Comparison of ENCODE assay signal across 10 cellular contexts in the genomic region with DNA sequence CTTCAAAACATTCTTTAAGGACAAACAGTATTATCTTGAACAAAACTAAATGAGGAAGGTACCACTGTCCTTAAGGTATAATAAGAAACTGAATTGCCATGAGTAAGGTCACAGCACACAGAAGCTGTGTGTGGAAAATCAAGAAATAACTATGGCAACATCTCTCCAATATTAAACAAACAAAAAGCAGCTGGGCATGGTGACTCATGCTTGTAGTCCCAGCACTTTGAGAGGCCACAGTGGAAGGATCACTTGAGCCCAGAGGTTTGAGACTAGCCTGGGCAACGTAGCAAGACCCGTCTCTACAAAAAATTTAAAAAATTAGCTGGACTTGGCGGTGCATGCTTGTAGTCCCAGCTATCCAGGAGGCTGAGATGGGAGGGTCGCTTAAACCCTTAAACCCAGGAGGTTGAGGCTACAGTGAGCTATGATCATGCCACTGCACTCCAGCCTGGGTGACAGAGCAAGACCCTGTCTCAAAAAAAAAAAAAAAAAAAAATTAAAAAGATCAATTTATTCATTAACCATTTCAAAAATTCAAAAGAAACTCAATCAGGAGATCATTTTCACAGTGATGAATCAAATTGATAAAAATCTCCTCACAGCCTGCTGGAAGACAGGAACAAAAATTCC.
DNase-seq lines count a peak whose midpoint lies in the region; ATAC-seq and TF ChIP-seq lines count a peak whose summit lies in the region.
"Had no signal": no experiment of that assay in that cellular context is flagged by ENCODE, and none has a peak within 500 bp of the region (broad histone marks: within the 10 kb centered on the region; RNA-seq: fewer than 3 reads in every experiment).

No MANE protein-coding gene starts in this region.

- POLR2A ChIA-PET in PC-3 (lab: Charles Lee; ENCODE audit: unreplicated experiment) = no interaction called here

- H3K9me2 ChIP-seq in PC-3 (replicated peaks; ENCODE audit: low read length) = no peaks in the 10 kb centered on the region

- no peak overlapping the region for H3K9ac ChIP-seq in PC-3 (ENCODE audit: low read length)

- intact Hi-C loops in PC-3 (cut with micrococcal nuclease) = loop anchor here (10.0 kb wide), 1 partner anchor 165 kb away; no protein-coding TSS in a partner anchor

- no peaks in the 10 kb centered on the region for H3K9me3 Mint-ChIP-seq in osteocyte (ENCODE audit: unreplicated experiment)
- H3K9me3 Mint-ChIP-seq in activated T-helper 17 cell treated with anti-CD3 and anti-CD28 coated beads, Interleukin-2, amount 50 U/mL, for 72 hours = no peaks in the 10 kb centered on the region
- H3K9me3 Mint-ChIP-seq: activated T-helper 1 cell treated with anti-CD3 and anti-CD28 coated beads, Interleukin-12 subunit alpha, Interleukin-12 subunit beta, Interleukin-2, Interleukin-4 antibody, amounts not matched to agents 30 ng/mL and 10 ng/mL and 1 ng/mL, durations not matched to agents 14 hours and 24 hours and 36 hours had no signal

- no peak overlapping the region for H2AFZ ChIP-seq in PC-3 (ENCODE audit: low read length)

- no peaks in the 10 kb centered on the region for H3K36me3 Mint-ChIP-seq in osteocyte (ENCODE audit: unreplicated experiment)
- no peaks in the 10 kb centered on the region for H3K36me3 Mint-ChIP-seq in activated T-helper 17 cell treated with anti-CD3 and anti-CD28 coated beads, Interleukin-2, amount 50 U/mL, for 72 hours (ENCODE audit: low read depth)

- H3K4me3 ChIP-seq in PC-3 (ENCODE audit: low read length) = no peak overlapping the region

- H3K4me1 ChIP-seq in PC-3 (ENCODE audit: insufficient read depth, low read length) = peaks cover 12% of the 10 kb centered on the region

- peak; percentile 87 for ATAC-seq in PC-3
- no peak for ATAC-seq in GM19324 (IDR thresholded peaks at IDR 0.05; ENCODE audit: low FRiP score, unreplicated experiment)
- no peak for ATAC-seq in activated T-helper 17 cell treated with anti-CD3 and anti-CD28 coated beads, Interleukin-2, amount 50 U/mL, for 72 hours (replicated peaks)

- no peak for TF ChIP-seq POLR2A in erythroblast (IDR thresholded peaks at IDR 0.05; ENCODE audit: low read length)

- DNase-seq in ELR (ENCODE audit: low read depth) (peak; percentile 87), PC-3 (peak; percentile 79), erythroblast (lab: John Stamatoyannopoulos, UW) (peak; percentile 13), osteocyte (ENCODE audit: extremely low spot score, unreplicated experiment) (no peak), NCI-H82 treated with DMSO at 0.1 percent for 48 hours (lab: John Stamatoyannopoulos, UW; ENCODE audit: unreplicated experiment) (no peak), hypothalamus (lab: John Stamatoyannopoulos, UW) (no peak)
- DNase-seq: NCI-H82 had no signal

- TF ChIP-seq CTCF in PC-3 (conservative IDR thresholded peaks at IDR 0.05; ENCODE audit: low read depth, low read length) (no peak), osteocyte (IDR thresholded peaks at IDR 0.05) (no peak)

- H3K27me3 Mint-ChIP-seq in osteocyte (ENCODE audit: unreplicated experiment) = no peaks in the 10 kb centered on the region
- H3K27me3 Mint-ChIP-seq in activated T-helper 17 cell treated with anti-CD3 and anti-CD28 coated beads, Interleukin-2, amount 50 U/mL, for 72 hours = no peaks in the 10 kb centered on the region

- peaks cover 28% of the 10 kb centered on the region for H3K4me1 Mint-ChIP-seq in osteocyte (ENCODE audit: unreplicated experiment)
- H3K4me1 Mint-ChIP-seq in activated T-helper 17 cell treated with anti-CD3 and anti-CD28 coated beads, Interleukin-2, amount 50 U/mL, for 72 hours = no peaks in the 10 kb centered on the region

- no peak overlapping the region for H3K4me3 Mint-ChIP-seq in osteocyte (ENCODE audit: unreplicated experiment)
- H3K4me3 Mint-ChIP-seq in activated T-helper 17 cell treated with anti-CD3 and anti-CD28 coated beads, Interleukin-2, amount 50 U/mL, for 72 hours = no peak overlapping the region
- H3K4me3 Mint-ChIP-seq: activated T-helper 1 cell treated with anti-CD3 and anti-CD28 coated beads, Interleukin-12 subunit alpha, Interleukin-12 subunit beta, Interleukin-2, Interleukin-4 antibody, amounts not matched to agents 30 ng/mL and 10 ng/mL and 1 ng/mL, durations not matched to agents 14 hours and 24 hours and 36 hours had no signal

- CTCF ChIA-PET in PC-3 (lab: Charles Lee) = interaction anchor here (0.5 kb wide), 1 partner anchor 122 kb away, joined by 3 read pairs; no protein-coding TSS in a partner anchor

- no peaks in the 10 kb centered on the region for H3K27me3 ChIP-seq in PC-3 (ENCODE audit: low read length)

- no peaks in the 10 kb centered on the region for H3K79me2 ChIP-seq in PC-3 (ENCODE audit: low read length)

- no peaks in the 10 kb centered on the region for H3F3A ChIP-seq in PC-3 (ENCODE audit: low read length, unreplicated experiment)

- no peaks in the 10 kb centered on the region for H4K20me1 ChIP-seq in PC-3 (ENCODE audit: low read length)

- H3K9me3 ChIP-seq in PC-3 (ENCODE audit: low read length) = no peaks in the 10 kb centered on the region

- H3K27ac Mint-ChIP-seq in osteocyte (ENCODE audit: unreplicated experiment) = peak overlapping the region; percentile 97
- H3K27ac Mint-ChIP-seq in activated T-helper 17 cell treated with anti-CD3 and anti-CD28 coated beads, Interleukin-2, amount 50 U/mL, for 72 hours = no peak overlapping the region
- H3K27ac Mint-ChIP-seq: activated T-helper 1 cell treated with anti-CD3 and anti-CD28 coated beads, Interleukin-12 subunit alpha, Interleukin-12 subunit beta, Interleukin-2, Interleukin-4 antibody, amounts not matched to agents 30 ng/mL and 10 ng/mL and 1 ng/mL, durations not matched to agents 14 hours and 24 hours and 36 hours had no signal

- H3K36me3 ChIP-seq in PC-3 (ENCODE audit: low read depth, low read length) = no peaks in the 10 kb centered on the region

- no TSS peak for BruUV-seq in PC-3 (replicated peaks; lab: Mats Ljungman, UMichigan)

- 0 out of 2 replicates have a peak overlapping the region, but pooled peaks have one; percentile 19 for H3K4me2 ChIP-seq in PC-3 (ENCODE audit: low read length)

- H3K27ac ChIP-seq in PC-3 (ENCODE audit: low read length) = 0 out of 2 replicates have a peak overlapping the region, but pooled peaks have one; percentile 2

Comparison
In these comparisons a context has a peak if more than half of its experiments do, and no peak if none do; other contexts are left out.
1. DNase-seq: peak in ELR (single experiment), PC-3 (single experiment) and erythroblast (2 of 2); none in osteocyte (single experiment), NCI-H82 treated with DMSO at 0.1 percent for 48 hours (single experiment) and hypothalamus (0 of 51).